In the genomic region with DNA sequence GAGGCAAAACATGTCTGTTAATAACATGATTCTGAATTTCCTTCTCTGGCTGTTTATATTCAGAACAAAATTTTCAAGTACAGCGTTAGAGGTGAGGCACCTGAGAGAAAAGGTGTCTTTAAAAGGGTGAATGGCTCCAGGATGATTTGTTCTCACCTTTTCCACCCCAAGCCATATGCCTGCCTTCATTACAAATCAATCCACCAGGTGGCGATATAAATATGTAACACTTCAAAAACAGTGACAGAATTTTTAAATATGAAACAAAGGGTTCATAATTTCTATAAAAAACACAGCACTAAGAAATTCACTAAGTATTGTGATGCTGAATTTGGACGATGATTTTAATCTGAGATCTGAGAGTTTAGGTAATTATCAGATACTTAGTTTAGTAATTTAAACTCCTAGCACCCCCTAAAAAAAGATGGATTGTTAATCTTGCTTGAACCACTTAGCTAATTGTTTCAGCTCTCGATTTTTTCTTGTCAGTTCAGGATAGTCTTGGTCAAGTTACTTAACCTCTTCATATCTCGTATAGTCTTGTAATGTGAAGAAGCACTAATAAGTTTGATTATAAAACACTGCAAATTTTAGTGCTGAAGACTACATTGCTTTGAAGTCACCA, we compare ENCODE assay signal across 8 cellular contexts.
DNase-seq lines count a peak whose midpoint lies in the region; ATAC-seq, FAIRE-seq and TF ChIP-seq lines count a peak whose summit lies in the region.

No MANE protein-coding gene starts in this region.

- H3K27me3 ChIP-seq in bronchial epithelial cell (ENCODE audit: control insufficient read depth, insufficient read depth, low read length), result no peaks in the 10 kb centered on the region

- ATAC-seq in HG02610 (IDR thresholded peaks at IDR 0.05; ENCODE audit: unreplicated experiment), result peak; percentile 37
- ATAC-seq in GM18520 (IDR thresholded peaks at IDR 0.05; ENCODE audit: unreplicated experiment), result no peak

- FAIRE-seq in bronchial epithelial cell (lab: Jason Lieb, UNC), result no peak

- no peak overlapping the region for H3K4me3 ChIP-seq in bronchial epithelial cell (ENCODE audit: low read depth, low read length)

- TF ChIP-seq CTCF in bronchial epithelial cell (IDR thresholded peaks at IDR 0.05; ENCODE audit: insufficient read depth, low read length, severe bottlenecking), result peak; percentile 46

- no peaks in the 10 kb centered on the region for H3K36me3 ChIP-seq in bronchial epithelial cell (ENCODE audit: control insufficient read depth, insufficient read depth, low read length)

- DNase-seq in activated CD4-positive, alpha-beta T cell treated with anti-CD3 and anti-CD28 coated beads for 48 hours, result peak; percentile 4
- no peak for DNase-seq in activated CD4-positive, alpha-beta T cell treated with anti-CD3 and anti-CD28 coated beads, Interleukin-2, amount 50 U/mL, for 1 hour
- DNase-seq in NCI-H2081 (lab: John Stamatoyannopoulos, UW), result peak; percentile 70 to 73
- DNase-seq in bronchial epithelial cell (ENCODE audit: low read depth), result peak; percentile 49
- DNase-seq in midbrain (lab: John Stamatoyannopoulos, UW), result peak; percentile 12
- DNase-seq in T1000 (lab: John Stamatoyannopoulos, UW), result no peak

Comparison
In these comparisons a context has a peak if more than half of its experiments do, and no peak if none do; other contexts are left out.
1. DNase-seq: peak in activated CD4-positive, alpha-beta T cell treated with anti-CD3 and anti-CD28 coated beads for 48 hours (single experiment), NCI-H2081 (2 of 2), bronchial epithelial cell (single experiment) and midbrain (single experiment); none in activated CD4-positive, alpha-beta T cell treated with anti-CD3 and anti-CD28 coated beads, Interleukin-2, amount 50 U/mL, for 1 hour (single experiment) and T1000 (single experiment).